Comparison of ENCODE assay signal across 11 cellular contexts in genomic region chr17:80984749-80985148, GRCh38. TPM values are rescaled to one million over a fixed set of nuclear protein-coding genes. Genes with fewer than 3 reads are reported as not detected.
DNase-seq lines count a peak whose midpoint lies in the region; ATAC-seq and FAIRE-seq lines count a peak whose summit lies in the region.
"Had no signal": no experiment of that assay in that cellular context is flagged by ENCODE, and none has a peak within 500 bp of the region (broad histone marks: within the 10 kb centered on the region; RNA-seq: fewer than 3 reads in every experiment).

No MANE protein-coding gene starts in this region.

- ATAC-seq in HG03045 (IDR thresholded peaks at IDR 0.05; ENCODE audit: unreplicated experiment) (no peak), GM21619 (IDR thresholded peaks at IDR 0.05; ENCODE audit: unreplicated experiment) (no peak)

- DNase-seq in AG08395 (ENCODE audit: low spot score): peak; percentile 98
- peak; percentile 87 for DNase-seq in HTR-8/SVneo (ENCODE audit: insufficient read length, low spot score)
- peak; percentile 75 for DNase-seq in dermis blood vessel endothelial cell
- DNase-seq in mucosa of gallbladder (ENCODE audit: low spot score): peak; percentile 53
- no peak for DNase-seq in AML-193 (lab: John Stamatoyannopoulos, UW)
- no peak for DNase-seq in RKO (ENCODE audit: low spot score)
- DNase-seq: activated effector memory CD4-positive, alpha-beta T cell treated with anti-CD3 and anti-CD28 coated beads, Interleukin-2, amount 50 U/mL, for 16 hours; Calu3; NCI-H1417 had no signal

- peak; percentile 69 for FAIRE-seq in HTR-8/SVneo (lab: Jason Lieb, UNC)

RNA-seq across cellular contexts. Expression of gene CHMP6, which starts 6.9 kb away (rescaled TPM):
- total RNA-seq in dermis blood vessel endothelial cell (19.2 and 28.6 TPM in 2 replicates), mucosa of gallbladder (31.5 TPM)

RNA-seq across cellular contexts. Expression of gene BAIAP2, which starts 50.2 kb away (rescaled TPM):
- total RNA-seq in dermis blood vessel endothelial cell (27.7 and 53.9 TPM in 2 replicates), mucosa of gallbladder (101 TPM)

Comparison
In these comparisons a context has a peak if more than half of its experiments do, and no peak if none do; other contexts are left out.
1. DNase-seq: peak in AG08395 (single experiment), HTR-8/SVneo (single experiment), dermis blood vessel endothelial cell (single experiment) and mucosa of gallbladder (single experiment); none in AML-193 (0 of 2) and RKO (single experiment).